ENCODE assay signal across 19 cellular contexts in the genomic region with DNA sequence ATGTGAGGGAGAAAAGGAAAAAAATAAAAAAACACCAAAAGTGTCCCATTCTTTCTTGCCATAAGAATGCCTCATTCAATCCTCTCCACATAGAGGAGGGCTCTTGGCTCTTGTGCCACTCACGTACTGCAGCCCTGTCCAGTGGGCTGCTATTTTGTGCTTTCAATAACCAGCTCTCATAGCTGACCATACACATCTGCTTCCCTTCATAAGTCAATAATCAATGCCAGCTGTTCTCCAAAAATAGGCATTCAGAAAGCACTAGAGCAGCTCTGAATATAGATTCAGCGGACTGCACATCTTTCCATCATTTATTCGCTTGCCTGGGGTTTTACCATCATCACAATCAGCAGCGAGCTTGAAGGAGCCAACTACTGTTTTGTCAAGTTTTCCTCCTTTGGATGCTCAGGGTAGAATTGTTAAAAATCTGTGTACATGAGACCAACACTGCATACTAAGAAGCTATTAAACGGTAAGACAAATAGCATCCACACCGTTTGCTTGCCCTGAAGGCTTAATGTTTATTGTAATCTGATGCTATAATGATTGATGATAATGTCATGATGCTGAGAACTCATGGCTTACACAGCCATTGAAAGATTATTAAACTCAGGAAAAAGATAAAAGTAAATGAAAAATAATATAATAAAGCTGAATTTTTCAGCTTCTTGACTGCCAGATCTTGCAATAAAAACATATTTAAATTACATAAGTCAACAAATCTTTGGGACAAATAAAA.
A peak's percentile ranks its signal among the peaks of the same experiment; 100 is the strongest.
DNase-seq lines count a peak whose midpoint lies in the region; ATAC-seq and TF ChIP-seq lines count a peak whose summit lies in the region.
"Had no signal": no experiment of that assay in that cellular context is flagged by ENCODE, and none has a peak within 500 bp of the region (broad histone marks: within the 10 kb centered on the region; RNA-seq: fewer than 3 reads in every experiment).

No MANE protein-coding gene starts in this region.

- H3K27ac Mint-ChIP-seq in stimulated activated naive B cell treated with anti-CD40 and anti-IgM and Interleukin-4, amounts not matched to agents 10 μg/mL and 1 μg/mL and 100 μg/mL, for 72 hours: no peak overlapping the region
- H3K27ac Mint-ChIP-seq: H9; naive thymus-derived CD8-positive, alpha-beta T cell; progenitor cell of endocrine pancreas had no signal

- TF ChIP-seq CTCF in VCaP (conservative IDR thresholded peaks at IDR 0.05) (no peak), heart right ventricle (IDR thresholded peaks at IDR 0.05) (no peak)

- H3K4me3 Mint-ChIP-seq in stimulated activated naive B cell treated with anti-CD40 and anti-IgM and Interleukin-4, amounts not matched to agents 10 μg/mL and 1 μg/mL and 100 μg/mL, for 72 hours: no peak overlapping the region
- H3K4me3 Mint-ChIP-seq: H9; naive thymus-derived CD8-positive, alpha-beta T cell had no signal

- ATAC-seq in stimulated activated naive B cell treated with anti-CD40 and anti-IgM and Interleukin-4, amounts not matched to agents 10 μg/mL and 1 μg/mL and 100 μg/mL, for 72 hours (replicated peaks): no peak
- no peak for ATAC-seq in heart right ventricle
- ATAC-seq: lower lobe of right lung; naive thymus-derived CD8-positive, alpha-beta T cell had no signal

- H3K36me3 ChIP-seq in heart right ventricle: peaks cover 0 to 20% (median 0%) of the 10 kb centered on the region in 9 donors
- H3K36me3 ChIP-seq: breast epithelium, lower lobe of right lung had no signal

- DNase-seq in AG08395 (ENCODE audit: low spot score) (peak; percentile 25), NCI-H1417 treated with DMSO at 0.1 percent for 48 hours (lab: John Stamatoyannopoulos, UW) (peak; percentile 52), fibroblast of the conjunctiva (ENCODE audit: low read depth) (peak; percentile 61), heart right ventricle (no peak), HCEC 1CT (no peak), NCI-H774 (lab: John Stamatoyannopoulos, UW) (no peak)
- no peak for DNase-seq in stimulated activated naive B cell treated with anti-CD40 and anti-IgM and Interleukin-4, amounts not matched to agents 10 μg/mL and 1 μg/mL and 100 μg/mL, for 72 hours
- DNase-seq: activated gamma-delta T cell treated with Interleukin-2 at 50 U/mL for 16 hours; Caco-2; H9; lower lobe of right lung; MV-4-11; naive thymus-derived CD8-positive, alpha-beta T cell; NCI-H345; stimulated activated CD4-positive, alpha-beta T cell treated with anti-CD3 and anti-CD28 coated beads, Interleukin-12 subunit alpha, Interleukin-12 subunit beta, amount 100 ng/mL, for 4 hours; stimulated activated naive CD4-positive, alpha-beta T cell treated with Interleukin-2 at 50 U/mL for 16 hours had no signal

- H3K9me3 ChIP-seq in heart right ventricle: no peaks in the 10 kb centered on the region
- H3K9me3 ChIP-seq: breast epithelium, Caco-2, lower lobe of right lung had no signal

- H3K27me3 ChIP-seq in heart right ventricle: no peaks in the 10 kb centered on the region
- H3K27me3 ChIP-seq: breast epithelium had no signal

- peaks cover 0 to 48% (median 29%) of the 10 kb centered on the region in 9 donors for H3K4me1 ChIP-seq in heart right ventricle
- H3K4me1 ChIP-seq: breast epithelium, lower lobe of right lung had no signal

- H3K4me1 Mint-ChIP-seq in stimulated activated naive B cell treated with anti-CD40 and anti-IgM and Interleukin-4, amounts not matched to agents 10 μg/mL and 1 μg/mL and 100 μg/mL, for 72 hours: peaks cover 0 to 5% of the 10 kb centered on the region in 2 donors

- WGBS in heart right ventricle, 2 donors: 79 to 80% methylated on average over 6 of the region's 6 CpGs

- intact Hi-C loops in heart right ventricle (cut with DNase I): no loop called here

- H3K27me3 Mint-ChIP-seq in stimulated activated naive B cell treated with anti-CD40 and anti-IgM and Interleukin-4, amounts not matched to agents 10 μg/mL and 1 μg/mL and 100 μg/mL, for 72 hours: no peaks in the 10 kb centered on the region
- H3K27me3 Mint-ChIP-seq: naive thymus-derived CD8-positive, alpha-beta T cell; progenitor cell of endocrine pancreas had no signal

- H3K4me3 ChIP-seq in heart right ventricle: no peak overlapping the region
- H3K4me3 ChIP-seq: breast epithelium, lower lobe of right lung had no signal

- peaks cover 22 to 44% of the 10 kb centered on the region in 2 donors for H3K36me3 Mint-ChIP-seq in stimulated activated naive B cell treated with anti-CD40 and anti-IgM and Interleukin-4, amounts not matched to agents 10 μg/mL and 1 μg/mL and 100 μg/mL, for 72 hours

- no peaks in the 10 kb centered on the region for H3K9me3 Mint-ChIP-seq in stimulated activated naive B cell treated with anti-CD40 and anti-IgM and Interleukin-4, amounts not matched to agents 10 μg/mL and 1 μg/mL and 100 μg/mL, for 72 hours
- H3K9me3 Mint-ChIP-seq: H9; naive thymus-derived CD8-positive, alpha-beta T cell had no signal

- H3K27ac ChIP-seq in VCaP: peak overlapping the region; percentile 45
- no peak overlapping the region for H3K27ac ChIP-seq in heart right ventricle
- H3K27ac ChIP-seq: breast epithelium, lower lobe of right lung had no signal

Comparison
In these comparisons a context has a peak if more than half of its experiments do, and no peak if none do; other contexts are left out.
1. DNase-seq: peak in AG08395 (single experiment), NCI-H1417 treated with DMSO at 0.1 percent for 48 hours (single experiment) and fibroblast of the conjunctiva (single experiment); none in stimulated activated naive B cell treated with anti-CD40 and anti-IgM and Interleukin-4, amounts not matched to agents 10 μg/mL and 1 μg/mL and 100 μg/mL, for 72 hours (single experiment), heart right ventricle (0 of 2), HCEC 1CT (single experiment) and NCI-H774 (single experiment).